11 cellular contexts compared by ENCODE assay signal in genomic region chr19:29712744-29713516, GRCh38. TPM values are rescaled to one million over a fixed set of nuclear protein-coding genes. Genes with fewer than 3 reads are reported as not detected.
A peak's percentile ranks its signal among the peaks of the same experiment; 100 is the strongest.
DNase-seq lines count a peak whose midpoint lies in the region; ATAC-seq and TF ChIP-seq lines count a peak whose summit lies in the region.
"Had no signal": no experiment of that assay in that cellular context is flagged by ENCODE, and none has a peak within 500 bp of the region (broad histone marks: within the 10 kb centered on the region; RNA-seq: fewer than 3 reads in every experiment).

No MANE protein-coding gene starts in this region.

- H3K79me2 ChIP-seq in trophoblast cell (ENCODE audit: control insufficient read depth, insufficient read depth, low read length, poor library complexity): peaks cover 7% of the 10 kb centered on the region

- H3K36me3 ChIP-seq in skeletal muscle satellite cell (ENCODE audit: insufficient read depth, low read length): no peaks in the 10 kb centered on the region
- H3K36me3 ChIP-seq in trophoblast cell (ENCODE audit: control insufficient read depth in 1 of 2, insufficient read depth in 2 of 2, low read length in 2 of 2): peaks cover 4 to 9% of the 10 kb centered on the region in 2 experiments
- H3K36me3 ChIP-seq in gastroesophageal sphincter: peaks cover 0 to 17% of the 10 kb centered on the region in 2 donors

- H4K8ac ChIP-seq in trophoblast cell (ENCODE audit: low read depth, low read length): no peak overlapping the region

- no peaks in the 10 kb centered on the region for H3K9me3 Mint-ChIP-seq in activated CD4-positive, alpha-beta T cell treated with anti-CD3 and anti-CD28 coated beads for 36 hours (ENCODE audit: low read depth)
- no peaks in the 10 kb centered on the region for H3K9me3 Mint-ChIP-seq in T-cell
- no peaks in the 10 kb centered on the region for H3K9me3 Mint-ChIP-seq in effector memory CD8-positive, alpha-beta T cell

- H3K4me1 ChIP-seq in skeletal muscle satellite cell (ENCODE audit: control insufficient read depth, insufficient read depth, low read length) (peaks cover 20% of the 10 kb centered on the region), trophoblast cell (ENCODE audit: control insufficient read depth in 1 of 2, insufficient read depth in 2 of 2, low read length in 2 of 2) (peaks cover 15 to 16% of the 10 kb centered on the region in 2 experiments), gastroesophageal sphincter (peaks cover 0 to 80% (median 24%) of the 10 kb centered on the region in 3 donors)

- H2BK12ac ChIP-seq in trophoblast cell (ENCODE audit: low read length): no peak overlapping the region

- H3K4me1 Mint-ChIP-seq in activated CD4-positive, alpha-beta T cell treated with anti-CD3 and anti-CD28 coated beads for 36 hours: peaks cover 71% of the 10 kb centered on the region
- H3K4me1 Mint-ChIP-seq in T-cell: peaks cover 74 to 80% (median 75%) of the 10 kb centered on the region in 3 donors
- peaks cover 58 to 79% of the 10 kb centered on the region in 2 donors for H3K4me1 Mint-ChIP-seq in effector memory CD8-positive, alpha-beta T cell (ENCODE audit: low read depth in 2 of 2)

- no peaks in the 10 kb centered on the region for H3K9me3 ChIP-seq in skeletal muscle satellite cell (replicated peaks; ENCODE audit: low read length)
- no peaks in the 10 kb centered on the region for H3K9me3 ChIP-seq in trophoblast cell (ENCODE audit: insufficient read depth, low read depth, low read length)
- no peaks in the 10 kb centered on the region for H3K9me3 ChIP-seq in gastroesophageal sphincter
- H3K9me3 ChIP-seq: MG63 had no signal

- H3K18ac ChIP-seq in trophoblast cell (ENCODE audit: low read length): no peak overlapping the region

- H4K12ac ChIP-seq in trophoblast cell (ENCODE audit: low read depth, low read length): no peak overlapping the region

- no peak overlapping the region for H2BK5ac ChIP-seq in trophoblast cell (ENCODE audit: low read depth, low read length, poor library complexity)

- H3K27me3 ChIP-seq in skeletal muscle satellite cell (ENCODE audit: control insufficient read depth, insufficient read depth, low read length) (no peaks in the 10 kb centered on the region), trophoblast cell (ENCODE audit: insufficient read depth, low read length) (no peaks in the 10 kb centered on the region), gastroesophageal sphincter (no peaks in the 10 kb centered on the region)
- H3K27me3 ChIP-seq: MG63 had no signal

- no peak overlapping the region for H2AFZ ChIP-seq in trophoblast cell (ENCODE audit: insufficient read depth, low read length, poor library complexity)

- peak; percentile 31 for DNase-seq in activated CD4-positive, alpha-beta T cell treated with anti-CD3 and anti-CD28 coated beads for 36 hours
- DNase-seq in activated CD4-positive, alpha-beta T cell treated with anti-CD3 and anti-CD28 coated beads for 1 hour: no peak
- DNase-seq in T-cell (no peak), trophoblast cell (no peak)
- DNase-seq in effector memory CD8-positive, alpha-beta T cell: peak in 1 of 3 experiments; percentile 17
- no peak for DNase-seq in stimulated activated CD4-positive, alpha-beta T cell treated with anti-CD3 and anti-CD28 coated beads, Interleukin-2, amount 100 ng/mL, for 24 hours
- DNase-seq: MG63, RPMI8226 had no signal

- no peaks in the 10 kb centered on the region for H3K27me3 Mint-ChIP-seq in activated CD4-positive, alpha-beta T cell treated with anti-CD3 and anti-CD28 coated beads for 36 hours
- H3K27me3 Mint-ChIP-seq in T-cell: no peaks in the 10 kb centered on the region
- H3K27me3 Mint-ChIP-seq in effector memory CD8-positive, alpha-beta T cell: no peaks in the 10 kb centered on the region

- no peak overlapping the region for H3K4me3 ChIP-seq in skeletal muscle satellite cell (ENCODE audit: low read length)
- H3K4me3 ChIP-seq in trophoblast cell (ENCODE audit: low read depth, low read length): no peak overlapping the region
- no peak overlapping the region for H3K4me3 ChIP-seq in gastroesophageal sphincter
- H3K4me3 ChIP-seq: MG63 had no signal

- H3K27ac Mint-ChIP-seq in activated CD4-positive, alpha-beta T cell treated with anti-CD3 and anti-CD28 coated beads for 36 hours: peak overlapping the region; percentile 91
- peak overlapping the region; percentile 91 to 97 for H3K27ac Mint-ChIP-seq in T-cell
- H3K27ac Mint-ChIP-seq in effector memory CD8-positive, alpha-beta T cell: peak overlapping the region; percentile 87 to 96

- no peak overlapping the region for H3K4ac ChIP-seq in trophoblast cell (ENCODE audit: low read depth, low read length)

- no peak overlapping the region for H2BK120ac ChIP-seq in trophoblast cell (ENCODE audit: insufficient read depth, low read length, poor library complexity)

- peak overlapping the region; percentile 92 for H3K4me3 Mint-ChIP-seq in activated CD4-positive, alpha-beta T cell treated with anti-CD3 and anti-CD28 coated beads for 36 hours
- H3K4me3 Mint-ChIP-seq in T-cell: peak overlapping the region; percentile 85 to 89 (median 85)
- H3K4me3 Mint-ChIP-seq in effector memory CD8-positive, alpha-beta T cell: peak overlapping the region; percentile 78

- no peak for TF ChIP-seq EP300 in gastroesophageal sphincter (IDR thresholded peaks at IDR 0.05)

- no peak overlapping the region for H4K91ac ChIP-seq in trophoblast cell (ENCODE audit: low read depth, low read length)

- H3K9ac ChIP-seq in skeletal muscle satellite cell (ENCODE audit: low read depth, low read length) (no peak overlapping the region), trophoblast cell (ENCODE audit: low read length) (no peak overlapping the region)

- TF ChIP-seq CTCF in gastroesophageal sphincter (IDR thresholded peaks at IDR 0.05): no peak

- H3K36me3 Mint-ChIP-seq in activated CD4-positive, alpha-beta T cell treated with anti-CD3 and anti-CD28 coated beads for 36 hours (ENCODE audit: low read depth): peaks cover 19% of the 10 kb centered on the region
- H3K36me3 Mint-ChIP-seq in T-cell: peaks cover 3% of the 10 kb centered on the region
- peaks cover 19% of the 10 kb centered on the region for H3K36me3 Mint-ChIP-seq in effector memory CD8-positive, alpha-beta T cell (ENCODE audit: insufficient read depth)

- intact Hi-C loops in activated CD4-positive, alpha-beta T cell treated with anti-CD3 and anti-CD28 coated beads for 36 hours (cut with DNase I, micrococcal nuclease): loop anchor here in 1 of 2 experiments (1.0 kb wide), 1 partner anchor 8 kb away; no protein-coding TSS in a partner anchor

- H3K27ac ChIP-seq in trophoblast cell (ENCODE audit: low read depth, low read length): no peak overlapping the region
- peak overlapping the region in 1 of 4 donors; percentile 95 for H3K27ac ChIP-seq in gastroesophageal sphincter
- H3K27ac ChIP-seq: epithelial cell of prostate had no signal

- no peak overlapping the region for H3K23ac ChIP-seq in trophoblast cell (ENCODE audit: low read length)

- CTCF ChIA-PET in activated CD4-positive, alpha-beta T cell treated with anti-CD3 and anti-CD28 coated beads for 36 hours (lab: Charles Lee): interaction anchor here (0.7 to 7.3 kb wide), 10 partner anchors 9 to 108 kb away, joined by 3 to 130 read pairs (median 6); partner anchors contain the start of genes PLEKHF1 and POP4
- CTCF ChIA-PET in T-cell (lab: Charles Lee): interaction anchor here (0.8 to 3.8 kb wide), 9 partner anchors 18 to 106 kb away, joined by 3 to 25 read pairs (median 6); partner anchors contain the start of gene POP4 (in 1 of the 2)

- H3K14ac ChIP-seq in trophoblast cell (ENCODE audit: low read length): no peak overlapping the region

- TF ChIP-seq POLR2A in gastroesophageal sphincter (IDR thresholded peaks at IDR 0.05): no peak

- no CpG with 5 or more reads among the region's 9 CpGs for WGBS in trophoblast cell (ENCODE audit: extremely low coverage, insufficient coverage, insufficient read length)
- 33 to 45% methylated on average over 3 to 4 of the region's 9 CpGs for WGBS in gastroesophageal sphincter (ENCODE audit: low coverage in 1 of 2), 2 donors

- no peak for ATAC-seq in activated CD4-positive, alpha-beta T cell treated with anti-CD3 and anti-CD28 coated beads for 36 hours
- ATAC-seq in T-cell (replicated peaks in 1 of 4) (no peak), gastroesophageal sphincter (no peak)
- no peak for ATAC-seq in effector memory CD8-positive, alpha-beta T cell (replicated peaks)

- peaks cover 10% of the 10 kb centered on the region for H3K79me1 ChIP-seq in trophoblast cell (ENCODE audit: low read length)

- POLR2A ChIA-PET in activated CD4-positive, alpha-beta T cell treated with anti-CD3 and anti-CD28 coated beads for 36 hours (lab: Charles Lee): interaction anchor here (0.6 kb wide), 3 partner anchors 125 to 230 kb away, joined by 3 to 5 read pairs (median 3); no protein-coding TSS in a partner anchor
- POLR2A ChIA-PET in T-cell (lab: Charles Lee): interaction anchor here (0.6 to 4.2 kb wide), 7 partner anchors 39 to 229 kb away, joined by 3 to 25 read pairs (median 3); partner anchors contain the start of gene POP4 (in 2 of the 2)

- peak overlapping the region; percentile 89 for H3K4me2 ChIP-seq in skeletal muscle satellite cell (ENCODE audit: low read length)
- no peak overlapping the region for H3K4me2 ChIP-seq in trophoblast cell (ENCODE audit: low read length)

- no peak overlapping the region for H2AK5ac ChIP-seq in trophoblast cell (ENCODE audit: low read length)

RNA-seq across cellular contexts. Expression of gene C19orf12, which starts 2.1 kb away (rescaled TPM):
- total RNA-seq in activated CD4-positive, alpha-beta T cell treated with anti-CD3 and anti-CD28 coated beads for 36 hours: 10 to 100 TPM; 26.7 to 35.7 TPM
- total RNA-seq in T-cell (10 to 100 TPM; 25.1 to 38.7 (median 34.2) TPM), gastroesophageal sphincter (10 to 100 TPM; 37.6 to 62.1 (median 49.7) TPM)
- total RNA-seq in skeletal muscle satellite cell (2012; rRNA removed): 19.9 and 21.8 TPM in 2 replicates
- polyA plus RNA-seq in trophoblast cell (2013): 17.9 and 18.2 TPM in 2 replicates

RNA-seq across cellular contexts. Expression of gene PLEKHF1, which starts 47.7 kb away (rescaled TPM):
- total RNA-seq in activated CD4-positive, alpha-beta T cell treated with anti-CD3 and anti-CD28 coated beads for 36 hours: 10 to 100 TPM; 25.4 to 26.6 TPM
- total RNA-seq in T-cell (10 to 100 TPM; 13.2 to 42.6 (median 34.5) TPM), gastroesophageal sphincter (10 to 100 TPM; 28.6 to 49.1 (median 38.8) TPM)
- total RNA-seq in skeletal muscle satellite cell (2012; rRNA removed): 17.5 and 23.1 TPM in 2 replicates
- polyA plus RNA-seq in trophoblast cell (2013): 37.2 and 41.2 TPM in 2 replicates
